In the genomic region with DNA sequence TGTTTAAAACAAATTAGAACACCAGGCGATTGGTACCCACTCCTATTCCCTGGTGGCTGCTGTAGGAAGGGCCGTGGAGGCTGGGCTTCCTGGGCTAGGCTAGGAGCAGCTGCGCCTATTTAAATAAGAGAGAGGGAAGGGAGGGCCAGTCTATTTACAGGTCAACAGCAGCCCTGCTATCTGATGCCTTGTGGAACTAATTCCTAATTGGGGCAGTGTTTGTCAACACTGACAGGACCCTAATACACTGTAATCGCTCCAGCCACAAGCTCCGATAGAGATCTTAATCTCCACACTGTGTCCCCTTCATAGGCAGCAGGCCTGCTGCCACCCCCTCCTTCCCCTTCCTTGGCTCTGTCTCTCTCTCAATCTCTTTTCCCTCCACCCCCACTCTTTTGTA, we compare ENCODE assay signal across 20 cellular contexts.
DNase-seq lines count a peak whose midpoint lies in the region; ATAC-seq and TF ChIP-seq lines count a peak whose summit lies in the region.
"Had no signal": no experiment of that assay in that cellular context is flagged by ENCODE, and none has a peak within 500 bp of the region (broad histone marks: within the 10 kb centered on the region; RNA-seq: fewer than 3 reads in every experiment).

No MANE protein-coding gene starts in this region.

- H4K20me1 ChIP-seq in SK-N-SH (ENCODE audit: insufficient read depth) = no peaks in the 10 kb centered on the region

- no peak for ATAC-seq in SK-N-SH treated with all-trans-retinoic acid at 6 μM for 48 hours
- no peak for ATAC-seq in activated CD8-positive, alpha-beta T cell treated with anti-CD3 and anti-CD28 coated beads for 36 hours
- ATAC-seq: HepG2 had no signal

- H3K23ac ChIP-seq in mesenchymal stem cell (ENCODE audit: low read length in 2 of 2) = no peak overlapping the region

- H3K4ac ChIP-seq in mesenchymal stem cell (ENCODE audit: low read depth in 1 of 2, low read length in 2 of 2) = no peak overlapping the region

- H3K27ac ChIP-seq in SK-N-SH (ENCODE audit: low read depth in 2 of 2, low read length in 1 of 2) = no peak overlapping the region; a peak in 1 of 4 replicates
- H3K27ac ChIP-seq in WERI-Rb-1 = no peak overlapping the region
- no peak overlapping the region for H3K27ac ChIP-seq in mesenchymal stem cell (ENCODE audit: low read length, poor library complexity, severe bottlenecking)
- H3K27ac ChIP-seq: Peyer's patch had no signal

- no peak for TF ChIP-seq CTCF in SK-N-SH (IDR thresholded peaks at IDR 0.05)
- TF ChIP-seq CTCF in WERI-Rb-1 (IDR thresholded peaks at IDR 0.05; ENCODE audit: low read depth, low read length) = no peak
- TF ChIP-seq CTCF in activated CD8-positive, alpha-beta T cell treated with anti-CD3 and anti-CD28 coated beads for 36 hours (IDR thresholded peaks at IDR 0.05) = no peak

- no peaks in the 10 kb centered on the region for H3K9me2 ChIP-seq in SK-N-SH

- H4K91ac ChIP-seq in mesenchymal stem cell (ENCODE audit: low read length) = no peak overlapping the region

- H3K4me2 ChIP-seq in SK-N-SH (no peak overlapping the region), mesenchymal stem cell (ENCODE audit: low read length, poor library complexity, severe bottlenecking) (no peak overlapping the region)

- no peaks in the 10 kb centered on the region for H3K79me2 ChIP-seq in SK-N-SH (ENCODE audit: insufficient read depth)

- no peaks in the 10 kb centered on the region for H3K79me1 ChIP-seq in mesenchymal stem cell (replicated peaks; ENCODE audit: low read length, poor library complexity, severe bottlenecking)

- WGBS in SK-N-SH (ENCODE audit: low lambda C conversion rate) = 5% methylated on average over 5 of the region's 5 CpGs
- 10% methylated on average over 5 of the region's 5 CpGs for WGBS in mesenchymal stem cell

- H3K18ac ChIP-seq in mesenchymal stem cell (ENCODE audit: low read depth in 1 of 2, low read length in 2 of 2) = no peak overlapping the region

- H3K4me1 ChIP-seq in SK-N-SH (ENCODE audit: control insufficient read depth in 1 of 2, insufficient read depth in 2 of 2, low read depth in 1 of 2, low read length in 1 of 2) (peaks cover 0 to 10% of the 10 kb centered on the region in 2 experiments; a peak in 2 of 4 replicates), iPS-15b (ENCODE audit: control insufficient read depth, insufficient read depth, low read length) (peaks cover 27% of the 10 kb centered on the region), mesenchymal stem cell (ENCODE audit: control insufficient read depth, insufficient read depth, low read depth, low read length) (no peaks in the 10 kb centered on the region)
- H3K4me1 ChIP-seq: Peyer's patch had no signal

- no peak overlapping the region for H2BK5ac ChIP-seq in mesenchymal stem cell (ENCODE audit: low read depth, low read length, poor library complexity, severe bottlenecking)

- no peaks in the 10 kb centered on the region for H3K27me3 ChIP-seq in SK-N-SH (ENCODE audit: insufficient read depth)
- no peaks in the 10 kb centered on the region for H3K27me3 ChIP-seq in WERI-Rb-1 (ENCODE audit: insufficient read depth, low read depth, severe bottlenecking)
- H3K27me3 ChIP-seq in iPS-15b (ENCODE audit: control insufficient read depth, insufficient read depth, low read length) = peaks cover 3% of the 10 kb centered on the region
- H3K27me3 ChIP-seq in mesenchymal stem cell (ENCODE audit: control insufficient read depth in 1 of 2, insufficient read depth in 1 of 2, low read length in 2 of 2) = no peaks in the 10 kb centered on the region
- H3K27me3 ChIP-seq: Peyer's patch had no signal

- POLR2A ChIA-PET in SK-N-SH (lab: Yijun Ruan, JAX) = no interaction called here
- POLR2A ChIA-PET in activated CD8-positive, alpha-beta T cell treated with anti-CD3 and anti-CD28 coated beads for 36 hours (lab: Charles Lee) = no interaction called here

- H2BK15ac ChIP-seq in mesenchymal stem cell (ENCODE audit: low read depth, poor library complexity, severe bottlenecking) = no peak overlapping the region

- H2BK12ac ChIP-seq in mesenchymal stem cell (ENCODE audit: low read length in 2 of 2) = no peak overlapping the region

- H3K9ac ChIP-seq in SK-N-SH (no peak overlapping the region), iPS-15b (ENCODE audit: low read depth, low read length) (no peak overlapping the region), mesenchymal stem cell (ENCODE audit: low read length) (no peak overlapping the region)

- H3K27me3 Mint-ChIP-seq in activated CD8-positive, alpha-beta T cell treated with anti-CD3 and anti-CD28 coated beads for 36 hours = peaks cover 11% of the 10 kb centered on the region

- no peak overlapping the region for H3K4me3 Mint-ChIP-seq in activated CD8-positive, alpha-beta T cell treated with anti-CD3 and anti-CD28 coated beads for 36 hours
- H3K4me3 Mint-ChIP-seq: HFFc6 had no signal

- H3K36me3 ChIP-seq in SK-N-SH (replicated peaks in 1 of 2; ENCODE audit: control insufficient read depth in 1 of 2, insufficient read depth in 2 of 2, low read length in 1 of 2) = no peaks in the 10 kb centered on the region
- no peaks in the 10 kb centered on the region for H3K36me3 ChIP-seq in WERI-Rb-1
- no peaks in the 10 kb centered on the region for H3K36me3 ChIP-seq in iPS-15b (ENCODE audit: control insufficient read depth, insufficient read depth, low read length)
- H3K36me3 ChIP-seq in mesenchymal stem cell (ENCODE audit: control insufficient read depth in 1 of 2, insufficient read depth in 2 of 2, low read depth in 1 of 2, low read length in 2 of 2) = no peaks in the 10 kb centered on the region
- H3K36me3 ChIP-seq: MG63, Peyer's patch had no signal

- H2AFZ ChIP-seq in SK-N-SH (ENCODE audit: low read depth) = no peak overlapping the region
- no peak overlapping the region for H2AFZ ChIP-seq in mesenchymal stem cell (ENCODE audit: low read depth, low read length)

- H3K4me3 ChIP-seq in SK-N-SH (ENCODE audit: low read depth in 2 of 2, low read length in 1 of 2) (no peak overlapping the region), WERI-Rb-1 (ENCODE audit: low read depth, low read length) (no peak overlapping the region), iPS-15b (ENCODE audit: low read depth, low read length) (peak overlapping the region; percentile 30), mesenchymal stem cell (ENCODE audit: insufficient read depth in 1 of 2, low read depth in 1 of 2, low read length in 2 of 2) (no peak overlapping the region)
- H3K4me3 ChIP-seq: MG63, Peyer's patch had no signal

- TF ChIP-seq EP300 in SK-N-SH (IDR thresholded peaks at IDR 0.05; ENCODE audit: borderline replicate concordance in 1 of 2, low read depth in 1 of 2, low read length in 1 of 2) = peak in 1 of 2 experiments; percentile 52; a peak in 2 of 4 replicates

- TF ChIP-seq RAD21 in SK-N-SH (IDR thresholded peaks at IDR 0.05; ENCODE audit: low read length) = no peak

- intact Hi-C loops in activated CD8-positive, alpha-beta T cell treated with anti-CD3 and anti-CD28 coated beads for 36 hours (cut with micrococcal nuclease) = no loop called here

- no peak overlapping the region for H2BK120ac ChIP-seq in mesenchymal stem cell (ENCODE audit: low read depth, low read length)

- no peaks in the 10 kb centered on the region for H3K4me1 Mint-ChIP-seq in activated CD8-positive, alpha-beta T cell treated with anti-CD3 and anti-CD28 coated beads for 36 hours (ENCODE audit: low read depth)

- CTCF ChIA-PET in SK-N-SH (lab: Yijun Ruan, JAX) = interaction anchor here (0.6 kb wide), 1 partner anchor 294 kb away, joined by 3 read pairs; no protein-coding TSS in a partner anchor
- CTCF ChIA-PET in activated CD8-positive, alpha-beta T cell treated with anti-CD3 and anti-CD28 coated beads for 36 hours (lab: Charles Lee) = no interaction called here

- no peak overlapping the region for H2AK5ac ChIP-seq in mesenchymal stem cell (ENCODE audit: low read length, severe bottlenecking)

- H3K36me3 Mint-ChIP-seq in activated CD8-positive, alpha-beta T cell treated with anti-CD3 and anti-CD28 coated beads for 36 hours (ENCODE audit: low read depth) = no peaks in the 10 kb centered on the region

- DNase-seq in SK-N-SH (peak; percentile 60), WERI-Rb-1 (peak; percentile 47), mesenchymal stem cell (no peak), NCI-H226 (no peak)
- no peak for DNase-seq in effector CD4-positive, alpha-beta T cell
- DNase-seq in activated CD8-positive, alpha-beta T cell treated with anti-CD3 and anti-CD28 coated beads for 36 hours = no peak
- DNase-seq: 8988T, C1 segment of cervical spinal cord, COR-L47, DMS79, HFFc6, MG63, NCI-H1092 treated with DMSO at 0.1 percent for 48 hours, NCI-H187, NCI-H774, Peyer's patch, Right ventricle myocardium superior had no signal

- H3K14ac ChIP-seq in mesenchymal stem cell (ENCODE audit: low read length in 2 of 2) = no peak overlapping the region

- H3K9me3 ChIP-seq in SK-N-SH (no peaks in the 10 kb centered on the region), WERI-Rb-1 (ENCODE audit: severe bottlenecking) (no peaks in the 10 kb centered on the region), iPS-15b (ENCODE audit: control insufficient read depth, insufficient read depth, low read length) (no peaks in the 10 kb centered on the region), mesenchymal stem cell (ENCODE audit: control insufficient read depth, low read length) (no peaks in the 10 kb centered on the region)
- H3K9me3 ChIP-seq: MG63, Peyer's patch had no signal

- no peak overlapping the region for H3K27ac Mint-ChIP-seq in activated CD8-positive, alpha-beta T cell treated with anti-CD3 and anti-CD28 coated beads for 36 hours
- H3K27ac Mint-ChIP-seq: HFFc6 had no signal

- no peaks in the 10 kb centered on the region for H3K9me3 Mint-ChIP-seq in activated CD8-positive, alpha-beta T cell treated with anti-CD3 and anti-CD28 coated beads for 36 hours

- no peaks in the 10 kb centered on the region for H3F3A ChIP-seq in SK-N-SH (replicated peaks; ENCODE audit: insufficient read depth)

- H4K8ac ChIP-seq in mesenchymal stem cell (ENCODE audit: low read length) = no peak overlapping the region

TF ChIP-seq in SK-N-SH, 30 proteins besides CTCF, POLR2A, EP300 and RAD21 (continues in another document):
- TF ChIP-seq RCOR1 (IDR thresholded peaks at IDR 0.05; ENCODE audit: low read length) = 0 out of 2 replicates have a peak, but pooled peaks have one; percentile 26

TF ChIP-seq in SK-N-SH treated with all-trans-retinoic acid at 6 μM for 48 hours, 23 proteins besides CTCF, POLR2A, EP300 and RAD21 (continues in another document):
- TF ChIP-seq OSR1 (CRISPR knock-in tag; IDR thresholded peaks at IDR 0.05) = no peak
- TF ChIP-seq SNAI2 (CRISPR knock-in tag; IDR thresholded peaks at IDR 0.05) = no peak
- no peak for TF ChIP-seq ZC3H10 (CRISPR knock-in tag; IDR thresholded peaks at IDR 0.05)
- no peak for TF ChIP-seq ARNTL (CRISPR knock-in tag; IDR thresholded peaks at IDR 0.05; ENCODE audit: borderline replicate concordance, low read depth)
- no peak for TF ChIP-seq CSDC2 (CRISPR knock-in tag; IDR thresholded peaks at IDR 0.05)

Comparison
In these comparisons a context has a peak if more than half of its experiments do, and no peak if none do; other contexts are left out.
1. DNase-seq: peak in SK-N-SH (single experiment) and WERI-Rb-1 (single experiment); none in effector CD4-positive, alpha-beta T cell (single experiment), activated CD8-positive, alpha-beta T cell treated with anti-CD3 and anti-CD28 coated beads for 36 hours (single experiment), mesenchymal stem cell (single experiment) and NCI-H226 (single experiment).